ENCODE assay signal across 1 cellular context in the genomic region with DNA sequence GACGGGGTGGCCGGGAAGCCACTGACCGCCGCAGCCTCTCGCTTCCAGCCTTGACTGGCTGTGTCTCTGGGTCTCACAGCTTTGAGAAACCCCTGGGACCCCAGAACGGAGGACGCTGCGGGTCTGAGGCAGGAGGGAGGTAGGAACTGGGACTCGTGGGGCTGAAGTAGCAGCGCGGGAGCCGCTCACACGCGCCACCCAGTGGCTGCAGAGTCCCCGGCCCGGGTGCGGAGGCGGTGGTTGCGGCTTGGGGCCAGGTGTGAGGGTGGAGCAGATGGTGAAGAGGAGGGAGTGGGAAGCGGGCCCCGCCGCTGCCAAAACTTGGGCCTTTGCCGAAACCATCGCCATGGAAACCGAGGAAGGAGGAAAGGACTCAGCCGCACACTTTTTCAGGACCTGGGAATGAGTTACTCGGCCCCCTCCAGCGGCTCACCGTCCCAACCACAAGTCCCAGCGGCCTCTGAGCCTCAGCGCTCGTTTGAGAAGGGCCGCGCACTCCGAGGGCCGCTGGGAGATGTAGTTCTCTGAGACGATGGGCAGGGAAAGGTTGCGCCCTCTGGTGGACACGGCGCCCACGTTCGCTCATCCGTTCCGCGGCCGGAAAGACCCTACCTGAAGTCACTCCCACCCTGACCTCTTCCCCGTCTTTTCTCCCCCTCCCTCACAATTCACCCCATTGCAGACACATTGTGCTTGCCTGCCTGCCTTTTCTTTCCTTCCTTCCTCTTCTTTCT.
TF ChIP-seq lines count a peak whose summit lies in the region.

No MANE protein-coding gene starts in this region.

TF ChIP-seq in HepG2, 621 proteins besides CTCF, POLR2A, EP300 and RAD21 (continued from another document and continues in another):
- TF ChIP-seq SAFB2 (CRISPR knock-in tag; IDR thresholded peaks at IDR 0.05; ENCODE audit: borderline replicate concordance, low read depth) (no peak), GABPA (IDR thresholded peaks at IDR 0.05; ENCODE audit: low read depth, low read length) (peak; percentile 61), GABPA (CRISPR knock-in tag; IDR thresholded peaks at IDR 0.05; ENCODE audit: low read depth) (peak; percentile 83), NKX3-1 (CRISPR knock-in tag; IDR thresholded peaks at IDR 0.05) (no peak), YEATS4 (CRISPR knock-in tag; IDR thresholded peaks at IDR 0.05; ENCODE audit: borderline replicate concordance) (0 out of 2 replicates have a peak, but pooled peaks have one; percentile 26), WIZ (CRISPR knock-in tag; IDR thresholded peaks at IDR 0.05) (no peak), ZNF20 (CRISPR knock-in tag; IDR thresholded peaks at IDR 0.05) (no peak), ZNF501 (CRISPR knock-in tag; IDR thresholded peaks at IDR 0.05) (peak; percentile 91), ATF1 (CRISPR knock-in tag; IDR thresholded peaks at IDR 0.05) (no peak), PRPF4 (IDR thresholded peaks at IDR 0.05; ENCODE audit: low read depth, low read length, poor library complexity, severe bottlenecking) (no peak), ZNF460 (CRISPR knock-in tag; IDR thresholded peaks at IDR 0.05; ENCODE audit: borderline replicate concordance) (no peak), E2F2 (CRISPR knock-in tag; IDR thresholded peaks at IDR 0.05; ENCODE audit: borderline replicate concordance) (no peak), PITX1 (CRISPR knock-in tag; IDR thresholded peaks at IDR 0.05) (no peak), RARA (CRISPR knock-in tag; IDR thresholded peaks at IDR 0.05) (no peak), MXI1 (IDR thresholded peaks at IDR 0.05; ENCODE audit: borderline replicate concordance, low read depth, low read length) (peak; percentile 64; the same call in 1 of the 3 replicates), ADNP (CRISPR knock-in tag; IDR thresholded peaks at IDR 0.05) (no peak), ZNF136 (CRISPR knock-in tag; IDR thresholded peaks at IDR 0.05; ENCODE audit: low read depth) (0 out of 2 replicates have a peak, but pooled peaks have one; percentile 54), ZMYM4 (CRISPR knock-in tag; IDR thresholded peaks at IDR 0.05) (no peak; the same call in 1 of the 2 replicates), ZNF101 (CRISPR knock-in tag; IDR thresholded peaks at IDR 0.05; ENCODE audit: borderline replicate concordance, low read depth) (no peak), ZNF362 (CRISPR knock-in tag; IDR thresholded peaks at IDR 0.05; ENCODE audit: borderline replicate concordance) (0 out of 2 replicates have a peak, but pooled peaks have one; percentile 17), ZSCAN25 (CRISPR knock-in tag; IDR thresholded peaks at IDR 0.05) (peak; percentile 54; the same call in 1 of the 2 replicates), MBNL3 (CRISPR knock-in tag; conservative IDR thresholded peaks at IDR 0.05) (no peak), ZSCAN31 (CRISPR knock-in tag; IDR thresholded peaks at IDR 0.05; ENCODE audit: low read depth) (0 out of 2 replicates have a peak, but pooled peaks have one; percentile 66), NR0B2 (CRISPR knock-in tag; IDR thresholded peaks at IDR 0.05) (no peak), ETV5 (CRISPR knock-in tag; IDR thresholded peaks at IDR 0.05; ENCODE audit: borderline replicate concordance) (peak; percentile 52; the same call in 1 of the 2 replicates), SNAI1 (CRISPR knock-in tag; IDR thresholded peaks at IDR 0.05; ENCODE audit: borderline replicate concordance) (0 out of 2 replicates have a peak, but pooled peaks have one; percentile 66), ZNF256 (CRISPR knock-in tag; conservative IDR thresholded peaks at IDR 0.05) (no peak), TP53 (CRISPR knock-in tag; conservative IDR thresholded peaks at IDR 0.05) (no peak), SETDB1 (CRISPR knock-in tag; IDR thresholded peaks at IDR 0.05; ENCODE audit: borderline replicate concordance) (no peak), ZNF569 (CRISPR knock-in tag; IDR thresholded peaks at IDR 0.05; ENCODE audit: borderline replicate concordance) (no peak), SMYD3 (CRISPR knock-in tag; IDR thresholded peaks at IDR 0.05) (no peak), ZNF350 (CRISPR knock-in tag; IDR thresholded peaks at IDR 0.05; ENCODE audit: borderline replicate concordance, low read depth) (no peak)
- TF ChIP-seq, protein P1, sequence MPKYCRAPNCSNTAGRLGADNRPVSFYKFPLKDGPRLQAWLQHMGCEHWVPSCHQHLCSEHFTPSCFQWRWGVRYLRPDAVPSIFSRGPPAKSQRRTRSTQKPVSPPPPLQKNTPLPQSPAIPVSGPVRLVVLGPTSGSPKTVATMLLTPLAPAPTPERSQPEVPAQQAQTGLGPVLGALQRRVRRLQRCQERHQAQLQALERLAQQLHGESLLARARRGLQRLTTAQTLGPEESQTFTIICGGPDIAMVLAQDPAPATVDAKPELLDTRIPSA (CRISPR knock-in tag; IDR thresholded peaks at IDR 0.05; ENCODE audit: borderline replicate concordance), result no peak
- TF ChIP-seq, protein P2, sequence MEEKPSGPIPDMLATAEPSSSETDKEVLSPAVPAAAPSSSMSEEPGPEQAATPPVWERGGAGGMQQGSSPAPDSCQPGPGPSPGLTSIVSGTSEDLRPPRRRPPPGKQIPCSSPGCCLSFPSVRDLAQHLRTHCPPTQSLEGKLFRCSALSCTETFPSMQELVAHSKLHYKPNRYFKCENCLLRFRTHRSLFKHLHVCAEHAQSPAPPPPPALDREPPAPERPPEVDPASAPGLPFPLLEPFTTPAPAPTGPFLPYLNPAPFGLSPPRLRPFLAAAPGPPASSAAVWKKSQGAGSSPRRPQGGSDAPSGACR (CRISPR knock-in tag; IDR thresholded peaks at IDR 0.05), result peak; percentile 86; the same call in 1 of the 2 replicates
- TF ChIP-seq, protein P3, sequence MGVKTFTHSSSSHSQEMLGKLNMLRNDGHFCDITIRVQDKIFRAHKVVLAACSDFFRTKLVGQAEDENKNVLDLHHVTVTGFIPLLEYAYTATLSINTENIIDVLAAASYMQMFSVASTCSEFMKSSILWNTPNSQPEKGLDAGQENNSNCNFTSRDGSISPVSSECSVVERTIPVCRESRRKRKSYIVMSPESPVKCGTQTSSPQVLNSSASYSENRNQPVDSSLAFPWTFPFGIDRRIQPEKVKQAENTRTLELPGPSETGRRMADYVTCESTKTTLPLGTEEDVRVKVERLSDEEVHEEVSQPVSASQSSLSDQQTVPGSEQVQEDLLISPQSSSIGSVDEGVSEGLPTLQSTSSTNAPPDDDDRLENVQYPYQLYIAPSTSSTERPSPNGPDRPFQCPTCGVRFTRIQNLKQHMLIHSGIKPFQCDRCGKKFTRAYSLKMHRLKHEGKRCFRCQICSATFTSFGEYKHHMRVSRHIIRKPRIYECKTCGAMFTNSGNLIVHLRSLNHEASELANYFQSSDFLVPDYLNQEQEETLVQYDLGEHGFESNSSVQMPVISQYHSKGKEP (CRISPR knock-in tag; IDR thresholded peaks at IDR 0.05), result no peak
- TF ChIP-seq, protein P4, sequence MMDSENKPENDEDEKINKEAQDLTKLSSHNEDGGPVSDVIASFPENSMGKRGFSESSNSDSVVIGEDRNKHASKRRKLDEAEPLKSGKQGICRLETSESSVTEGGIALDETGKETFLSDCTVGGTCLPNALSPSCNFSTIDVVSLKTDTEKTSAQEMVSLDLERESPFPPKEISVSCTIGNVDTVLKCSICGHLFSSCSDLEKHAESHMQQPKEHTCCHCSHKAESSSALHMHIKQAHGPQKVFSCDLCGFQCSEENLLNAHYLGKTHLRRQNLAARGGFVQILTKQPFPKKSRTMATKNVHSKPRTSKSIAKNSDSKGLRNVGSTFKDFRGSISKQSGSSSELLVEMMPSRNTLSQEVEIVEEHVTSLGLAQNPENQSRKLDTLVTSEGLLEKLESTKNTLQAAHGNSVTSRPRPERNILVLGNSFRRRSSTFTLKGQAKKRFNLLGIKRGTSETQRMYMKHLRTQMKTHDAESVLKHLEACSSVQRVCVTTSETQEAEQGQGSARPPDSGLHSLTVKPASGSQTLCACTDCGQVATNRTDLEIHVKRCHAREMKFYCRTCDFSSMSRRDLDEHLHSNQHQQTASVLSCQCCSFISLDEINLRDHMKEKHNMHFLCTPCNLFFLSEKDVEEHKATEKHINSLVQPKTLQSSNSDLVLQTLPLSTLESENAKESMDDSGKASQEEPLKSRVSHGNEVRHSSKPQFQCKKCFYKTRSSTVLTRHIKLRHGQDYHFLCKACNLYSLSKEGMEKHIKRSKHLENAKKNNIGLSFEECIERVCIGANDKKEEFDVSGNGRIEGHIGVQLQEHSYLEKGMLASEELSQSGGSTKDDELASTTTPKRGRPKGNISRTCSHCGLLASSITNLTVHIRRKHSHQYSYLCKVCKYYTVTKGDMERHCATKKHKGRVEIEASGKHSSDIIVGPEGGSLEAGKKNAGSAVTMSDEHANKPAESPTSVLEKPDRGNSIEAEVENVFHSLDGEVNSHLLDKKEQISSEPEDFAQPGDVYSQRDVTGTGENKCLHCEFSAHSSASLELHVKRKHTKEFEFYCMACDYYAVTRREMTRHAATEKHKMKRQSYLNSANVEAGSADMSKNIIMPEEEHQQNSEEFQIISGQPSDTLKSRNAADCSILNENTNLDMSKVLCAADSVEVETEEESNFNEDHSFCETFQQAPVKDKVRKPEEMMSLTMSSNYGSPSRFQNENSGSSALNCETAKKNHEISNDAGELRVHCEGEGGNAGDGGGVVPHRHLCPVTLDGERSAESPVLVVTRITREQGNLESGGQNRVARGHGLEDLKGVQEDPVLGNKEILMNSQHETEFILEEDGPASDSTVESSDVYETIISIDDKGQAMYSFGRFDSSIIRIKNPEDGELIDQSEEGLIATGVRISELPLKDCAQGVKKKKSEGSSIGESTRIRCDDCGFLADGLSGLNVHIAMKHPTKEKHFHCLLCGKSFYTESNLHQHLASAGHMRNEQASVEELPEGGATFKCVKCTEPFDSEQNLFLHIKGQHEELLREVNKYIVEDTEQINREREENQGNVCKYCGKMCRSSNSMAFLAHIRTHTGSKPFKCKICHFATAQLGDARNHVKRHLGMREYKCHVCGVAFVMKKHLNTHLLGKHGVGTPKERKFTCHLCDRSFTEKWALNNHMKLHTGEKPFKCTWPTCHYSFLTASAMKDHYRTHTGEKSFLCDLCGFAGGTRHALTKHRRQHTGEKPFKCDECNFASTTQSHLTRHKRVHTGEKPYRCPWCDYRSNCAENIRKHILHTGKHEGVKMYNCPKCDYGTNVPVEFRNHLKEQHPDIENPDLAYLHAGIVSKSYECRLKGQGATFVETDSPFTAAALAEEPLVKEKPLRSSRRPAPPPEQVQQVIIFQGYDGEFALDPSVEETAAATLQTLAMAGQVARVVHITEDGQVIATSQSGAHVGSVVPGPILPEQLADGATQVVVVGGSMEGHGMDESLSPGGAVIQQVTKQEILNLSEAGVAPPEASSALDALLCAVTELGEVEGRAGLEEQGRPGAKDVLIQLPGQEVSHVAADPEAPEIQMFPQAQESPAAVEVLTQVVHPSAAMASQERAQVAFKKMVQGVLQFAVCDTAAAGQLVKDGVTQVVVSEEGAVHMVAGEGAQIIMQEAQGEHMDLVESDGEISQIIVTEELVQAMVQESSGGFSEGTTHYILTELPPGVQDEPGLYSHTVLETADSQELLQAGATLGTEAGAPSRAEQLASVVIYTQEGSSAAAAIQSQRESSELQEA (CRISPR knock-in tag; IDR thresholded peaks at IDR 0.05; ENCODE audit: not compliant biosample characterization), result peak; percentile 50
- TF ChIP-seq, protein P5, sequence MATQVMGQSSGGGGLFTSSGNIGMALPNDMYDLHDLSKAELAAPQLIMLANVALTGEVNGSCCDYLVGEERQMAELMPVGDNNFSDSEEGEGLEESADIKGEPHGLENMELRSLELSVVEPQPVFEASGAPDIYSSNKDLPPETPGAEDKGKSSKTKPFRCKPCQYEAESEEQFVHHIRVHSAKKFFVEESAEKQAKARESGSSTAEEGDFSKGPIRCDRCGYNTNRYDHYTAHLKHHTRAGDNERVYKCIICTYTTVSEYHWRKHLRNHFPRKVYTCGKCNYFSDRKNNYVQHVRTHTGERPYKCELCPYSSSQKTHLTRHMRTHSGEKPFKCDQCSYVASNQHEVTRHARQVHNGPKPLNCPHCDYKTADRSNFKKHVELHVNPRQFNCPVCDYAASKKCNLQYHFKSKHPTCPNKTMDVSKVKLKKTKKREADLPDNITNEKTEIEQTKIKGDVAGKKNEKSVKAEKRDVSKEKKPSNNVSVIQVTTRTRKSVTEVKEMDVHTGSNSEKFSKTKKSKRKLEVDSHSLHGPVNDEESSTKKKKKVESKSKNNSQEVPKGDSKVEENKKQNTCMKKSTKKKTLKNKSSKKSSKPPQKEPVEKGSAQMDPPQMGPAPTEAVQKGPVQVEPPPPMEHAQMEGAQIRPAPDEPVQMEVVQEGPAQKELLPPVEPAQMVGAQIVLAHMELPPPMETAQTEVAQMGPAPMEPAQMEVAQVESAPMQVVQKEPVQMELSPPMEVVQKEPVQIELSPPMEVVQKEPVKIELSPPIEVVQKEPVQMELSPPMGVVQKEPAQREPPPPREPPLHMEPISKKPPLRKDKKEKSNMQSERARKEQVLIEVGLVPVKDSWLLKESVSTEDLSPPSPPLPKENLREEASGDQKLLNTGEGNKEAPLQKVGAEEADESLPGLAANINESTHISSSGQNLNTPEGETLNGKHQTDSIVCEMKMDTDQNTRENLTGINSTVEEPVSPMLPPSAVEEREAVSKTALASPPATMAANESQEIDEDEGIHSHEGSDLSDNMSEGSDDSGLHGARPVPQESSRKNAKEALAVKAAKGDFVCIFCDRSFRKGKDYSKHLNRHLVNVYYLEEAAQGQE (IDR thresholded peaks at IDR 0.05; ENCODE audit: borderline replicate concordance in 1 of 2, low read depth in 1 of 2, low read length in 2 of 2), result no peak
